Comparison of ENCODE assay signal across 9 cellular contexts in genomic region chr3:171654809-171655208, GRCh38.
A peak's percentile ranks its signal among the peaks of the same experiment; 100 is the strongest.
DNase-seq lines count a peak whose midpoint lies in the region; ATAC-seq, FAIRE-seq and TF ChIP-seq lines count a peak whose summit lies in the region.
"Had no signal": no experiment of that assay in that cellular context is flagged by ENCODE, and none has a peak within 500 bp of the region (broad histone marks: within the 10 kb centered on the region; RNA-seq: fewer than 3 reads in every experiment).

No MANE protein-coding gene starts in this region.

- no peak for TF ChIP-seq CTCF in lower lobe of right lung (IDR thresholded peaks at IDR 0.05)
- TF ChIP-seq CTCF in upper lobe of right lung (IDR thresholded peaks at IDR 0.05): no peak

- H3K27ac ChIP-seq in lower lobe of right lung (no peak overlapping the region), upper lobe of right lung (no peak overlapping the region), small intestine (ENCODE audit: low read depth in 1 of 2, low read length in 1 of 2) (no peak overlapping the region)

- H3K4me3 ChIP-seq in lower lobe of right lung (no peak overlapping the region), upper lobe of right lung (no peak overlapping the region), small intestine (ENCODE audit: low read depth in 1 of 2, low read length in 2 of 2) (no peak overlapping the region)

- DNase-seq in NOMO-1 treated with dmso at 0.1 percent for 144 hours (lab: John Stamatoyannopoulos, UW; ENCODE audit: unreplicated experiment) (peak; percentile 70), epidermal melanocyte (ENCODE audit: insufficient read length, low spot score) (peak; percentile 61), lower lobe of right lung (no peak), upper lobe of right lung (no peak), NCI-H2081 (lab: John Stamatoyannopoulos, UW) (no peak), small intestine (no peak)
- no peak for DNase-seq in stimulated activated CD8-positive, alpha-beta memory T cell treated with anti-CD3 and anti-CD28 coated beads, Interleukin-4, amount 100 ng/mL, for 48 hours
- DNase-seq: activated effector memory CD4-positive, alpha-beta T cell treated with Interleukin-2 at 50 U/mL for 16 hours; stimulated activated CD4-positive, alpha-beta T cell treated with anti-CD3 and anti-CD28 coated beads, Interleukin-2, amount 100 ng/mL, for 48 hours had no signal

- ATAC-seq in lower lobe of right lung: peak; percentile 44 to 79
- peak; percentile 62 for ATAC-seq in upper lobe of right lung

- H3K4me1 ChIP-seq in lower lobe of right lung (peaks cover under 1% of the 10 kb centered on the region), upper lobe of right lung (no peaks in the 10 kb centered on the region), small intestine (ENCODE audit: control insufficient read depth in 2 of 2, insufficient read depth in 1 of 2, low read depth in 1 of 2, low read length in 1 of 2) (no peaks in the 10 kb centered on the region)

- H3K27me3 ChIP-seq in lower lobe of right lung (ENCODE audit: low read depth) (no peaks in the 10 kb centered on the region), upper lobe of right lung (no peaks in the 10 kb centered on the region), small intestine (ENCODE audit: control insufficient read depth in 2 of 2, insufficient read depth in 2 of 2, low read length in 2 of 2) (no peaks in the 10 kb centered on the region)

- no peaks in the 10 kb centered on the region for H3K9me3 ChIP-seq in lower lobe of right lung
- no peaks in the 10 kb centered on the region for H3K9me3 ChIP-seq in upper lobe of right lung
- no peaks in the 10 kb centered on the region for H3K9me3 ChIP-seq in small intestine (ENCODE audit: control insufficient read depth, low read depth)

- intact Hi-C loops in lower lobe of right lung (cut with DNase I): no loop called here
- intact Hi-C loops in upper lobe of right lung (cut with DNase I): no loop called here

- 48 to 75% (median 71%) methylated on average over 3 of the region's 3 CpGs for WGBS in small intestine, 3 donors

- H3K36me3 ChIP-seq in lower lobe of right lung (peaks cover 7% of the 10 kb centered on the region), upper lobe of right lung (peaks cover 13% of the 10 kb centered on the region), small intestine (ENCODE audit: control insufficient read depth in 2 of 2, insufficient read depth in 2 of 2, low read length in 2 of 2) (peaks cover 0 to 14% of the 10 kb centered on the region in 2 donors)

- no peak for FAIRE-seq in small intestine (lab: Jason Lieb, UNC)

Comparison
In these comparisons a context has a peak if more than half of its experiments do, and no peak if none do; other contexts are left out.
1. DNase-seq: peak in NOMO-1 treated with dmso at 0.1 percent for 144 hours (single experiment) and epidermal melanocyte (single experiment); none in lower lobe of right lung (single experiment), upper lobe of right lung (single experiment), stimulated activated CD8-positive, alpha-beta memory T cell treated with anti-CD3 and anti-CD28 coated beads, Interleukin-4, amount 100 ng/mL, for 48 hours (single experiment), NCI-H2081 (0 of 2) and small intestine (single experiment).